ENCODE assay signal across 8 cellular contexts in genomic region chr2:27720004-27720551, GRCh38. TPM values are rescaled to one million over a fixed set of nuclear protein-coding genes. Genes with fewer than 3 reads are reported as not detected.
DNase-seq lines count a peak whose midpoint lies in the region; ATAC-seq and TF ChIP-seq lines count a peak whose summit lies in the region.

No MANE protein-coding gene starts in this region.

- H3K9me3 Mint-ChIP-seq in activated T-helper 1 cell treated with anti-CD3 and anti-CD28 coated beads, Interleukin-12 subunit alpha, Interleukin-12 subunit beta, Interleukin-2, Interleukin-4 antibody, amounts not matched to agents 30 ng/mL and 10 ng/mL and 1 ng/mL, durations not matched to agents 14 hours and 24 hours and 36 hours = no peaks in the 10 kb centered on the region

- H3K4me1 Mint-ChIP-seq in activated T-helper 1 cell treated with anti-CD3 and anti-CD28 coated beads, Interleukin-12 subunit alpha, Interleukin-12 subunit beta, Interleukin-2, Interleukin-4 antibody, amounts not matched to agents 30 ng/mL and 10 ng/mL and 1 ng/mL, durations not matched to agents 14 hours and 24 hours and 36 hours (ENCODE audit: low read depth) = peaks cover 44% of the 10 kb centered on the region

- H3K4me3 Mint-ChIP-seq in activated T-helper 1 cell treated with anti-CD3 and anti-CD28 coated beads, Interleukin-12 subunit alpha, Interleukin-12 subunit beta, Interleukin-2, Interleukin-4 antibody, amounts not matched to agents 30 ng/mL and 10 ng/mL and 1 ng/mL, durations not matched to agents 14 hours and 24 hours and 36 hours = peak overlapping the region; percentile 1

- no peaks in the 10 kb centered on the region for H3K9me3 ChIP-seq in AG04450 (ENCODE audit: control insufficient read depth, insufficient read depth, low read length)
- H3K9me3 ChIP-seq in left lung = no peaks in the 10 kb centered on the region
- H3K9me3 ChIP-seq in thoracic aorta = no peaks in the 10 kb centered on the region

- peak; percentile 85 for DNase-seq in AG04450 (ENCODE audit: low read depth, low spot score)
- DNase-seq in LHCN-M2 (ENCODE audit: low read depth) = peak; percentile 95
- peak; percentile 13 for DNase-seq in activated T-helper 1 cell treated with anti-CD3 and anti-CD28 coated beads, Interleukin-12 subunit alpha, Interleukin-12 subunit beta, Interleukin-2, Interleukin-4 antibody, amounts not matched to agents 30 ng/mL and 10 ng/mL and 1 ng/mL, durations not matched to agents 14 hours and 24 hours and 36 hours (ENCODE audit: low spot score)
- DNase-seq in left lung = peak; percentile 77 to 78
- DNase-seq in thoracic aorta (ENCODE audit: low spot score) = peak; percentile 80
- DNase-seq in middle frontal gyrus (ENCODE audit: extremely low spot score, low spot score) = no peak
- DNase-seq in sciatic nerve (ENCODE audit: low spot score) = no peak

- H3K4me3 ChIP-seq in AG04450 (ENCODE audit: low read depth, low read length) (no peak overlapping the region), left lung (no peak overlapping the region), thoracic aorta (no peak overlapping the region)

- no peaks in the 10 kb centered on the region for H3K27me3 Mint-ChIP-seq in activated T-helper 1 cell treated with anti-CD3 and anti-CD28 coated beads, Interleukin-12 subunit alpha, Interleukin-12 subunit beta, Interleukin-2, Interleukin-4 antibody, amounts not matched to agents 30 ng/mL and 10 ng/mL and 1 ng/mL, durations not matched to agents 14 hours and 24 hours and 36 hours (ENCODE audit: insufficient read depth)

- H3K36me3 ChIP-seq in left lung (no peaks in the 10 kb centered on the region), thoracic aorta (no peaks in the 10 kb centered on the region)

- POLR2A ChIA-PET in AG04450 (lab: Yijun Ruan, JAX) = interaction anchor here (0.6 to 1.0 kb wide), 2 partner anchors 17 to 1011 kb away, joined by 3 read pairs; no protein-coding TSS in a partner anchor

- intact Hi-C loops in activated T-helper 1 cell treated with anti-CD3 and anti-CD28 coated beads, Interleukin-12 subunit alpha, Interleukin-12 subunit beta, Interleukin-2, Interleukin-4 antibody, amounts not matched to agents 30 ng/mL and 10 ng/mL and 1 ng/mL, durations not matched to agents 14 hours and 24 hours and 36 hours (cut with micrococcal nuclease) = loop anchor here (5.0 kb wide), 2 partner anchors 532 to 672 kb away; partner anchors contain the start of gene FOSL2
- intact Hi-C loops in left lung (cut with DNase I) (no loop called here), sciatic nerve (cut with DNase I) (loop anchor here (10.0 kb wide), 1 partner anchor 685 kb away; no protein-coding TSS in a partner anchor)

- H3K4me1 ChIP-seq in left lung (peaks cover 16 to 51% of the 10 kb centered on the region in 2 donors), thoracic aorta (ENCODE audit: control insufficient read depth in 1 of 2, low read depth in 2 of 2) (peaks cover 39 to 78% of the 10 kb centered on the region in 2 donors)

- CTCF ChIA-PET in AG04450 (lab: Charles Lee) = interaction anchor here (0.5 to 0.6 kb wide), 2 partner anchors 17 to 560 kb away, joined by 3 to 4 read pairs; no protein-coding TSS in a partner anchor

- peak overlapping the region; percentile 7 for H3K27ac Mint-ChIP-seq in activated T-helper 1 cell treated with anti-CD3 and anti-CD28 coated beads, Interleukin-12 subunit alpha, Interleukin-12 subunit beta, Interleukin-2, Interleukin-4 antibody, amounts not matched to agents 30 ng/mL and 10 ng/mL and 1 ng/mL, durations not matched to agents 14 hours and 24 hours and 36 hours

- H3K36me3 Mint-ChIP-seq in activated T-helper 1 cell treated with anti-CD3 and anti-CD28 coated beads, Interleukin-12 subunit alpha, Interleukin-12 subunit beta, Interleukin-2, Interleukin-4 antibody, amounts not matched to agents 30 ng/mL and 10 ng/mL and 1 ng/mL, durations not matched to agents 14 hours and 24 hours and 36 hours (ENCODE audit: low read depth) = no peaks in the 10 kb centered on the region

- H3K27ac ChIP-seq in AG04450 (ENCODE audit: low read depth, low read length) = peak overlapping the region; percentile 43
- peak overlapping the region in 1 of 2 donors; percentile 33 for H3K27ac ChIP-seq in left lung
- H3K27ac ChIP-seq in thoracic aorta = peak overlapping the region; percentile 92 to 98

- H3K27me3 ChIP-seq in AG04450 (ENCODE audit: control insufficient read depth, insufficient read depth, low read length) (no peaks in the 10 kb centered on the region), left lung (peaks cover 0 to 29% of the 10 kb centered on the region in 2 donors), thoracic aorta (replicated peaks; ENCODE audit: insufficient read depth) (no peaks in the 10 kb centered on the region)

- no peak for TF ChIP-seq CTCF in AG04450 (IDR thresholded peaks at IDR 0.05; ENCODE audit: low read depth, low read length)
- no peak for TF ChIP-seq CTCF in left lung (IDR thresholded peaks at IDR 0.05)
- TF ChIP-seq CTCF in thoracic aorta (IDR thresholded peaks at IDR 0.05) = no peak

- ATAC-seq in left lung (peak; percentile 61), thoracic aorta (ENCODE audit: insufficient number of reproducible peaks, low FRiP score, low read depth) (peak; percentile 81), sciatic nerve (no peak), GM21390 (IDR thresholded peaks at IDR 0.05; ENCODE audit: unreplicated experiment) (no peak)

RNA-seq across cellular contexts. Expression of gene MRPL33, which starts 51.4 kb away (rescaled TPM):
- 97.7 and 137 TPM in 2 replicates for polyA plus RNA-seq in AG04450 (2011; rRNA removed)
- 13.0 and 20.2 TPM in 2 replicates for polyA minus RNA-seq in AG04450 (2011; rRNA and poly(A)+ RNA removed)
- total RNA-seq in LHCN-M2 (2014; rRNA removed) = 84.1 and 85.9 TPM in 2 replicates
- 267 TPM for polyA plus RNA-seq in LHCN-M2 (2012)
- 55.4 and 55.9 TPM in 2 replicates for total RNA-seq in activated T-helper 1 cell treated with anti-CD3 and anti-CD28 coated beads, Interleukin-12 subunit alpha, Interleukin-12 subunit beta, Interleukin-2, Interleukin-4 antibody, amounts not matched to agents 30 ng/mL and 10 ng/mL and 1 ng/mL, durations not matched to agents 14 hours and 24 hours and 36 hours
- 100 to 1,000 TPM in 1 of 2 donors, 10 to 100 TPM in 1; 75.2 to 110 TPM for total RNA-seq in left lung
- 100 to 1,000 TPM in 1 of 2 donors, 10 to 100 TPM in 1; 99.5 to 118 TPM for total RNA-seq in thoracic aorta
- total RNA-seq in sciatic nerve = 70.5 TPM

RNA-seq across cellular contexts. Expression of gene SLC4A1AP, which starts 56.4 kb away (rescaled TPM):
- polyA plus RNA-seq in AG04450 (2011; rRNA removed) = 12.5 and 15.5 TPM in 2 replicates
- polyA minus RNA-seq in AG04450 (2011; rRNA and poly(A)+ RNA removed) = 5.3 and 8.9 TPM in 2 replicates
- 30.5 and 35.3 TPM in 2 replicates for total RNA-seq in LHCN-M2 (2014; rRNA removed)
- 14.7 TPM for polyA plus RNA-seq in LHCN-M2 (2012)
- total RNA-seq in activated T-helper 1 cell treated with anti-CD3 and anti-CD28 coated beads, Interleukin-12 subunit alpha, Interleukin-12 subunit beta, Interleukin-2, Interleukin-4 antibody, amounts not matched to agents 30 ng/mL and 10 ng/mL and 1 ng/mL, durations not matched to agents 14 hours and 24 hours and 36 hours = 29.7 and 29.8 TPM in 2 replicates
- total RNA-seq in left lung = 10 to 100 TPM; 18.5 to 20.3 TPM
- 10 to 100 TPM; 19.8 to 23.7 TPM for total RNA-seq in thoracic aorta
- 20.7 TPM for total RNA-seq in sciatic nerve

RNA-seq across cellular contexts. Expression of gene SUPT7L, which starts 56.7 kb away (rescaled TPM):
- 43.9 and 46.7 TPM in 2 replicates for polyA plus RNA-seq in AG04450 (2011; rRNA removed)
- polyA minus RNA-seq in AG04450 (2011; rRNA and poly(A)+ RNA removed) = 35.2 and 41.2 TPM in 2 replicates
- total RNA-seq in LHCN-M2 (2014; rRNA removed) (19.8 and 26.4 TPM in 2 replicates), left lung (10 to 100 TPM; 30.8 to 32.2 TPM), thoracic aorta (10 to 100 TPM; 30.3 to 34.4 TPM), sciatic nerve (30.8 TPM)
- 20.2 TPM for polyA plus RNA-seq in LHCN-M2 (2012)
- 32.5 and 35.2 TPM in 2 replicates for total RNA-seq in activated T-helper 1 cell treated with anti-CD3 and anti-CD28 coated beads, Interleukin-12 subunit alpha, Interleukin-12 subunit beta, Interleukin-2, Interleukin-4 antibody, amounts not matched to agents 30 ng/mL and 10 ng/mL and 1 ng/mL, durations not matched to agents 14 hours and 24 hours and 36 hours

Comparison
In these comparisons a context has a peak if more than half of its experiments do, and no peak if none do; other contexts are left out.
1. DNase-seq: peak in AG04450 (single experiment), LHCN-M2 (single experiment), activated T-helper 1 cell treated with anti-CD3 and anti-CD28 coated beads, Interleukin-12 subunit alpha, Interleukin-12 subunit beta, Interleukin-2, Interleukin-4 antibody, amounts not matched to agents 30 ng/mL and 10 ng/mL and 1 ng/mL, durations not matched to agents 14 hours and 24 hours and 36 hours (single experiment), left lung (2 of 2) and thoracic aorta (single experiment); none in middle frontal gyrus (single experiment) and sciatic nerve (single experiment).
2. ATAC-seq: peak in left lung (single experiment) and thoracic aorta (single experiment); none in sciatic nerve (single experiment) and GM21390 (single experiment).
3. intact Hi-C loops: an anchor here in activated T-helper 1 cell treated with anti-CD3 and anti-CD28 coated beads, Interleukin-12 subunit alpha, Interleukin-12 subunit beta, Interleukin-2, Interleukin-4 antibody, amounts not matched to agents 30 ng/mL and 10 ng/mL and 1 ng/mL, durations not matched to agents 14 hours and 24 hours and 36 hours (5.0 kb wide) and sciatic nerve (10.0 kb wide); none called in left lung.